In the genomic region with DNA sequence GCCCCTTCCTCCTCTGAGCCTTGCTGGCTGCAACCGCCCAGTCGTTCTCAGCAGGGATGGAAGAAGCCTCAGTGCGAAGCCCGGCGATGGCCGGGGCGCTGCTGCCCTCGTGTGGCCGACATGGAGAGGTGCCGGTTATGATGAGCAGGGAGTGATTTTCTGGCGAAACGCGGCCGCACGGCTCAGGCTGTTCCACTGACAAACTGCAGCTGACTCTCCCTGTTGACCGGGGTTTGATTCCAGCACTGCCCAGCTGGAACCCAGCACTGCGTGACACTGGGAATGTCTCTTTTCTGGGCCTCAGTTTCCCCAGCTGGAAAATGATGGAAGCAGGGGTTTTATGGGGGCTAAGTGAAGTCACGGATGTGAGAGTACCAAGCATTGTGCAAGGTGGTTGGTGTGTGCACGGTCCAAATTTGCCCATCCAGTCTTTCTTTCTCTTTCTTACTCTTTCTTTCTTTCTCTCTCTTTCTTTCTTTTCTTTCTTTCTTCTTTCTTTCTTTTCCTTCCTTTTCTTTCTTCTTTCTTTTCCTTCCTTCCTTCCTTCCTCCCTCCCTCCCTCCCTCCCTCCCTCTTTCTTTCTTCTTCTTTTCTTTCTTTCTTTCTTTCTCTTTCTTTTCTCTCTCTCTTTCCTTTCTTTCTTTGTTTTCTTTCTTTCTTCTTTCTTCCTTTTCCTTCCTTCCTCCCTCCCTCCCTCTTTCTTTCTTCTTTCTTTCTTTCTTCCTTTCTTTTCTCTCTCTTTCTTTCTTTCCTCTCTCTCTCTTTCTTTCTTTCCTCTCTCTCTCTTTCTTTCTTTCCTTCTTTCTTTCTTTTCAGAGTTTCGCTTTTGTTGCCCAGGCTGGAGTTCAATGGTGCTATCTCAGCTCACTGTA, we compare ENCODE assay signal across 8 cellular contexts. TPM values are rescaled to one million over a fixed set of nuclear protein-coding genes. Genes with fewer than 3 reads are reported as not detected.
DNase-seq lines count a peak whose midpoint lies in the region; ATAC-seq, FAIRE-seq and TF ChIP-seq lines count a peak whose summit lies in the region.

No MANE protein-coding gene starts in this region.

- no peaks in the 10 kb centered on the region for H4K20me1 ChIP-seq in BLaER1

- H3K9me3 ChIP-seq in BLaER1: no peaks in the 10 kb centered on the region
- H3K9me3 ChIP-seq in kidney (ENCODE audit: control insufficient read depth in 1 of 2, low read length in 2 of 2): no peaks in the 10 kb centered on the region

- peak overlapping the region; percentile 47; the same call in 1 of the 2 replicates for H3K4me2 ChIP-seq in BLaER1

- H3K4me3 ChIP-seq in BLaER1 (no peak overlapping the region), cardiac fibroblast (replicated peaks in 1 of 2; ENCODE audit: low read depth in 2 of 2, low read length in 2 of 2) (no peak overlapping the region), kidney (ENCODE audit: low read length in 2 of 2) (no peak overlapping the region)

- H3K4me1 ChIP-seq in BLaER1 (peaks cover 18% of the 10 kb centered on the region), kidney (ENCODE audit: control insufficient read depth in 1 of 2, insufficient read depth in 1 of 2, low read depth in 1 of 2, low read length in 2 of 2) (peaks cover 0 to 3% of the 10 kb centered on the region in 2 donors)

- TF ChIP-seq CTCF in cardiac fibroblast (IDR thresholded peaks at IDR 0.05; ENCODE audit: low read depth, low read length) (peak; percentile 97), kidney (IDR thresholded peaks at IDR 0.05; ENCODE audit: borderline replicate concordance, extremely low read depth, insufficient read depth) (peak; percentile 74)

- no peak overlapping the region for H3K27ac ChIP-seq in BLaER1
- no peak overlapping the region for H3K27ac ChIP-seq in kidney (ENCODE audit: low read depth in 2 of 2, low read length in 2 of 2)

- intact Hi-C loops in kidney (cut with DNase I): no loop called here

- peak; percentile 82 to 89 for ATAC-seq in activated CD4-positive, CD25-positive, alpha-beta regulatory T cell treated with anti-CD3 and anti-CD28 coated beads, Interleukin-2, amount 50 U/mL, for 24 hours
- no peak for ATAC-seq in HG03378 (IDR thresholded peaks at IDR 0.05; ENCODE audit: unreplicated experiment)

- no peak for FAIRE-seq in kidney (lab: Jason Lieb, UNC)

- peak; percentile 65 for DNase-seq in H4 (ENCODE audit: low spot score)
- DNase-seq in NCI-H2227 (lab: John Stamatoyannopoulos, UW; ENCODE audit: unreplicated experiment): peak; percentile 71
- peak; percentile 78 to 82 for DNase-seq in cardiac fibroblast (ENCODE audit: low read depth in 2 of 2)
- peak; percentile 92 for DNase-seq in kidney
- DNase-seq in stimulated activated CD4-positive, alpha-beta T cell treated with anti-CD3 and anti-CD28 coated beads, Interleukin-1b, Interleukin-23, amount 100 ng/mL, for 24 hours (ENCODE audit: low read depth in 4 of 4, low spot score in 1 of 4): peak; percentile 40 to 59 (median 46)

- no peaks in the 10 kb centered on the region for H3K27me3 ChIP-seq in BLaER1

- H3K36me3 ChIP-seq in BLaER1 (no peaks in the 10 kb centered on the region), kidney (ENCODE audit: control insufficient read depth in 1 of 2, insufficient read depth in 2 of 2, low read length in 2 of 2) (no peaks in the 10 kb centered on the region)

- H3K9ac ChIP-seq in BLaER1 (no peak overlapping the region), kidney (ENCODE audit: low read length in 2 of 2) (no peak overlapping the region)

RNA-seq across cellular contexts. Expression of gene MPPED1, which starts 25.8 kb away (rescaled TPM):
- not detected in 2 replicates for total RNA-seq in H4 (2014; rRNA removed; shearing (Covaris generic))
- total RNA-seq in kidney: not detected
- polyA plus RNA-seq in kidney (ENCODE audit: insufficient read depth, low read depth, low replicate concordance): not detected

RNA-seq across cellular contexts. Expression of gene SCUBE1, which starts 42.8 kb away (rescaled TPM):
- total RNA-seq in H4 (2014; rRNA removed; shearing (Covaris generic)): 0.02 and 0.04 TPM in 2 replicates
- total RNA-seq in kidney: 7.1 TPM
- polyA plus RNA-seq in kidney (ENCODE audit: insufficient read depth, low read depth, low replicate concordance): 2.3 TPM
